Comparison of ENCODE assay signal across 33 cellular contexts in genomic region chr11:70899616-70900015, GRCh38.
"Had no signal": no experiment of that assay in that cellular context is flagged by ENCODE, and none has a peak within 500 bp of the region (broad histone marks: within the 10 kb centered on the region; RNA-seq: fewer than 3 reads in every experiment).

No MANE protein-coding gene starts in this region.

- H3K9me3 ChIP-seq: adrenal gland, body of pancreas had no signal

- H3K27me3 ChIP-seq: adrenal gland, body of pancreas, dorsolateral prefrontal cortex had no signal

- ATAC-seq: activated CD4-positive, CD25-positive, alpha-beta regulatory T cell treated with anti-CD3 and anti-CD28 coated beads, Interleukin-2, amount 50 U/mL, for 24 hours; activated CD8-positive, alpha-beta T cell treated with anti-CD3 and anti-CD28 coated beads for 36 hours; activated naive CD8-positive, alpha-beta T cell treated with anti-CD3 and anti-CD28 coated beads, Interleukin-2, amount 50 U/mL, for 24 hours; body of pancreas; esophagus mucosa; T-helper 17 cell had no signal

- DNase-seq: activated B cell treated with CpG ODN at 0.5 μM for 24 hours; activated CD4-positive, alpha-beta T cell treated with anti-CD3 and anti-CD28 coated beads for 48 hours; activated CD4-positive, alpha-beta T cell treated with anti-CD3 and anti-CD28 coated beads, Interleukin-2, amount 50 U/mL, for 1 hour; activated CD4-positive, alpha-beta T cell treated with anti-CD3 and anti-CD28 coated beads, Interleukin-2, amount 50 U/mL, for 48 hours; activated CD8-positive, alpha-beta memory T cell treated with anti-CD3 and anti-CD28 coated beads for 24 hours; activated CD8-positive, alpha-beta T cell treated with anti-CD3 and anti-CD28 coated beads for 36 hours; activated gamma-delta T cell treated with Interleukin-2 at 50 U/mL for 16 hours; activated naive CD4-positive, alpha-beta T cell treated with anti-CD3 and anti-CD28 coated beads, Interleukin-2, amount 50 U/mL, for 16 hours; activated naive CD4-positive, alpha-beta T cell treated with Interleukin-2 at 50 U/mL for 16 hours; activated naive CD8-positive, alpha-beta T cell treated with anti-CD3 and anti-CD28 coated beads for 36 hours; activated naive CD8-positive, alpha-beta T cell treated with anti-CD3 and anti-CD28 coated beads, Interleukin-2, amount 50 U/mL, for 24 hours; activated T-cell treated with anti-CD3 and anti-CD28 coated beads, Interleukin-2, amount 50 U/mL, for 1 hour; activated T-cell treated with anti-CD3 and anti-CD28 coated beads, Interleukin-2, amount 50 U/mL, for 48 hours; adrenal gland; amygdala; body of pancreas; central memory CD4-positive, alpha-beta T cell; effector memory CD4-positive, alpha-beta T cell; endodermal cell; foreskin fibroblast; T-helper 1 cell; T-helper 17 cell; T1000; WERI-Rb-1 had no signal

- H3K27me3 Mint-ChIP-seq: activated B cell treated with CpG ODN at 0.5 μM for 24 hours; activated CD8-positive, alpha-beta T cell treated with anti-CD3 and anti-CD28 coated beads for 36 hours; activated naive CD8-positive, alpha-beta T cell treated with anti-CD3 and anti-CD28 coated beads, Interleukin-2, amount 50 U/mL, for 24 hours; T-helper 17 cell had no signal

- H3K4me1 Mint-ChIP-seq: activated B cell treated with CpG ODN at 0.5 μM for 24 hours; activated naive CD8-positive, alpha-beta T cell treated with anti-CD3 and anti-CD28 coated beads for 36 hours; activated naive CD8-positive, alpha-beta T cell treated with anti-CD3 and anti-CD28 coated beads, Interleukin-2, amount 50 U/mL, for 24 hours; T-helper 17 cell had no signal

- FAIRE-seq: frontal cortex had no signal

- H3K36me3 Mint-ChIP-seq: activated naive CD8-positive, alpha-beta T cell treated with anti-CD3 and anti-CD28 coated beads for 36 hours had no signal

- H3K27ac Mint-ChIP-seq: activated B cell treated with CpG ODN at 0.5 μM for 24 hours; activated CD8-positive, alpha-beta T cell treated with anti-CD3 and anti-CD28 coated beads for 36 hours; activated naive CD8-positive, alpha-beta T cell treated with anti-CD3 and anti-CD28 coated beads for 36 hours; activated naive CD8-positive, alpha-beta T cell treated with anti-CD3 and anti-CD28 coated beads, Interleukin-2, amount 50 U/mL, for 24 hours; activated T-helper 1 cell treated with anti-CD3 and anti-CD28 coated beads, Interleukin-12 subunit alpha, Interleukin-12 subunit beta, Interleukin-2, Interleukin-4 antibody, amounts not matched to agents 30 ng/mL and 10 ng/mL and 1 ng/mL, durations not matched to agents 14 hours and 24 hours and 36 hours; activated T-helper 2 cell treated with anti-CD3 and anti-CD28 coated beads, Interferon-gamma antibody, Interleukin-2, Interleukin-4, amounts not matched to agents 10 μg/mL and 5 μg/mL and 100 μg/mL, durations not matched to agents 14 hours and 24 hours and 36 hours; dendritic cell treated with granulocyte-macrophage colony-stimulating factor and Interleukin-4, amounts not matched to agents 40 ng/mL and 50 ng/mL, for 4 days; endodermal cell; T-helper 17 cell; T-helper 2 cell treated with Interferon-gamma antibody and Interleukin-4, amounts not matched to agents 5 μg/mL and 100 μg/mL, for 36 hours had no signal

- H3K27ac ChIP-seq: adrenal gland, body of pancreas, coronary artery, dorsolateral prefrontal cortex, WERI-Rb-1 had no signal

- H3K4me3 ChIP-seq: adrenal gland, body of pancreas, coronary artery, dorsolateral prefrontal cortex had no signal

- H3K4me1 ChIP-seq: adrenal gland had no signal

- H3K36me3 ChIP-seq: adrenal gland, WERI-Rb-1 had no signal

- H3K4me3 Mint-ChIP-seq: activated B cell treated with CpG ODN at 0.5 μM for 24 hours; activated CD8-positive, alpha-beta T cell treated with anti-CD3 and anti-CD28 coated beads for 36 hours; activated naive CD8-positive, alpha-beta T cell treated with anti-CD3 and anti-CD28 coated beads for 36 hours; activated naive CD8-positive, alpha-beta T cell treated with anti-CD3 and anti-CD28 coated beads, Interleukin-2, amount 50 U/mL, for 24 hours; activated T-helper 1 cell treated with anti-CD3 and anti-CD28 coated beads, Interleukin-12 subunit alpha, Interleukin-12 subunit beta, Interleukin-2, Interleukin-4 antibody, amounts not matched to agents 30 ng/mL and 10 ng/mL and 1 ng/mL, durations not matched to agents 14 hours and 24 hours and 36 hours; dendritic cell treated with granulocyte-macrophage colony-stimulating factor and Interleukin-4, amounts not matched to agents 40 ng/mL and 50 ng/mL, for 4 days; endodermal cell; T-helper 17 cell; T-helper 2 cell treated with Interferon-gamma antibody and Interleukin-4, amounts not matched to agents 5 μg/mL and 100 μg/mL, for 36 hours had no signal
